ENCODE assay signal across 8 cellular contexts in genomic region chr1:153223040-153223891, GRCh38. TPM values are rescaled to one million over a fixed set of nuclear protein-coding genes. Genes with fewer than 3 reads are reported as not detected.
DNase-seq lines count a peak whose midpoint lies in the region; ATAC-seq and TF ChIP-seq lines count a peak whose summit lies in the region.
"Not testable (repeated sequence)": the region's sequence is repeated elsewhere in the genome, so short reads cannot be mapped to it uniquely, and the experiment has no call there.

No MANE protein-coding gene starts in this region.

- POLR2A ChIA-PET in T-cell (lab: Charles Lee) = not testable (repeated sequence)

- H3K27ac Mint-ChIP-seq in T-cell = not testable (repeated sequence)

- intact Hi-C loops in upper lobe of right lung (cut with DNase I) = not testable (repeated sequence)

- not testable (repeated sequence) for H3K4me2 ChIP-seq in trophoblast cell (ENCODE audit: low read length)

- H4K12ac ChIP-seq in trophoblast cell (ENCODE audit: low read depth, low read length) = not testable (repeated sequence)

- H3K9me3 Mint-ChIP-seq in T-cell = not testable (repeated sequence)

- not testable (repeated sequence) for H4K91ac ChIP-seq in trophoblast cell (ENCODE audit: low read depth, low read length)

- H3K4me3 Mint-ChIP-seq in T-cell = not testable (repeated sequence)

- not testable (repeated sequence) for H3K4me3 ChIP-seq in GM06990 (replicated peaks; ENCODE audit: low read depth, low read length); cardiac muscle cell; trophoblast cell (ENCODE audit: low read depth, low read length); upper lobe of right lung

- ATAC-seq in HG02798 (IDR thresholded peaks at IDR 0.05; ENCODE audit: poor library complexity, unreplicated experiment) = peak; percentile 86
- ATAC-seq in T-cell (replicated peaks in 1 of 4) = peak in 3 of 4 experiments; percentile 38 to 50 (median 48)
- ATAC-seq in upper lobe of right lung = peak; percentile 92

- WGBS in trophoblast cell (ENCODE audit: extremely low coverage, insufficient coverage, insufficient read length) = no CpG with 5 or more reads among the region's 16 CpGs

- not testable (repeated sequence) for H3K79me1 ChIP-seq in trophoblast cell (ENCODE audit: low read length)

- H3K4me1 Mint-ChIP-seq in T-cell = not testable (repeated sequence)

- H2BK5ac ChIP-seq in trophoblast cell (ENCODE audit: low read depth, low read length, poor library complexity) = not testable (repeated sequence)

- not testable (repeated sequence) for H3K27me3 ChIP-seq in GM06990 (replicated peaks; ENCODE audit: control insufficient read depth, insufficient read depth, low read length); cardiac muscle cell; trophoblast cell (ENCODE audit: insufficient read depth, low read length); upper lobe of right lung

- H2BK120ac ChIP-seq in trophoblast cell (ENCODE audit: insufficient read depth, low read length, poor library complexity) = not testable (repeated sequence)

- H2AK5ac ChIP-seq in trophoblast cell (ENCODE audit: low read length) = not testable (repeated sequence)

- H2AFZ ChIP-seq in trophoblast cell (ENCODE audit: insufficient read depth, low read length, poor library complexity) = not testable (repeated sequence)

- H4K8ac ChIP-seq in trophoblast cell (ENCODE audit: low read depth, low read length) = not testable (repeated sequence)

- not testable (repeated sequence) for H3K27ac ChIP-seq in cardiac muscle cell; trophoblast cell (ENCODE audit: low read depth, low read length); upper lobe of right lung

- TF ChIP-seq CTCF in GM06990 (IDR thresholded peaks at IDR 0.05; ENCODE audit: insufficient read depth, low read length, poor library complexity, severe bottlenecking) = peak; percentile 63
- peak; percentile 74 for TF ChIP-seq CTCF in cardiac muscle cell (IDR thresholded peaks at IDR 0.05; ENCODE audit: low read depth, low read length)
- TF ChIP-seq CTCF in upper lobe of right lung (IDR thresholded peaks at IDR 0.05) = peak; percentile 71

- not testable (repeated sequence) for H2BK12ac ChIP-seq in trophoblast cell (ENCODE audit: low read length)

- H3K4ac ChIP-seq in trophoblast cell (ENCODE audit: low read depth, low read length) = not testable (repeated sequence)

- not testable (repeated sequence) for H3K9ac ChIP-seq in trophoblast cell (ENCODE audit: low read length)

- not testable (repeated sequence) for H3K79me2 ChIP-seq in trophoblast cell (ENCODE audit: control insufficient read depth, insufficient read depth, low read length, poor library complexity)

- not testable (repeated sequence) for H3K36me3 Mint-ChIP-seq in T-cell

- not testable (repeated sequence) for H3K4me1 ChIP-seq in cardiac muscle cell (ENCODE audit: low read depth); trophoblast cell (ENCODE audit: control insufficient read depth in 1 of 2, insufficient read depth in 2 of 2, low read length in 2 of 2); upper lobe of right lung

- CTCF ChIA-PET in T-cell (lab: Charles Lee) = not testable (repeated sequence)

- not testable (repeated sequence) for H3K36me3 ChIP-seq in GM06990 (ENCODE audit: control insufficient read depth, insufficient read depth, low read length); cardiac muscle cell; trophoblast cell (ENCODE audit: control insufficient read depth in 1 of 2, insufficient read depth in 2 of 2, low read length in 2 of 2); upper lobe of right lung

- H3K18ac ChIP-seq in trophoblast cell (ENCODE audit: low read length) = not testable (repeated sequence)

- DNase-seq in GM06990 (ENCODE audit: extremely low read depth, insufficient read length) = not testable (repeated sequence)
- DNase-seq in NCI-H187 (lab: John Stamatoyannopoulos, UW) (peak; percentile 65 to 79), T-cell (peak in 29 of 34 experiments; percentile 10 to 47 (median 30)), cardiac muscle cell (ENCODE audit: low read depth in 1 of 2, low spot score in 1 of 2) (peak; percentile 65 to 75), trophoblast cell (peak; percentile 50 to 73), upper lobe of right lung (peak; percentile 82)
- DNase-seq in activated naive CD8-positive, alpha-beta T cell treated with anti-CD3 and anti-CD28 coated beads, Interleukin-2, amount 50 U/mL, for 16 hours (ENCODE audit: low read depth, low spot score) = peak; percentile 7

- not testable (repeated sequence) for H3K9me3 ChIP-seq in cardiac muscle cell (ENCODE audit: low read depth); trophoblast cell (ENCODE audit: insufficient read depth, low read depth, low read length); upper lobe of right lung

- peaks cover 17 to 26% of the 10 kb centered on the region in 2 donors for H3K27me3 Mint-ChIP-seq in T-cell

- H3K23ac ChIP-seq in trophoblast cell (ENCODE audit: low read length) = not testable (repeated sequence)

- H3K14ac ChIP-seq in trophoblast cell (ENCODE audit: low read length) = not testable (repeated sequence)

RNA-seq across cellular contexts. Expression of gene PRR9, which starts 5.9 kb away (rescaled TPM):
- not detected for total RNA-seq in T-cell
- not detected in 2 replicates for total RNA-seq in cardiac muscle cell
- polyA plus RNA-seq in cardiac muscle cell = not detected in 2 replicates
- polyA plus RNA-seq in trophoblast cell (2013) = 738 and 794 TPM in 2 replicates
- not detected for total RNA-seq in upper lobe of right lung

RNA-seq across cellular contexts. Expression of gene LELP1, which starts 20.0 kb away (rescaled TPM):
- total RNA-seq in T-cell (not detected), cardiac muscle cell (not detected in 2 replicates), upper lobe of right lung (not detected)
- polyA plus RNA-seq in cardiac muscle cell = not detected in 2 replicates
- not detected in 2 replicates for polyA plus RNA-seq in trophoblast cell (2013)

RNA-seq across cellular contexts. Expression of gene LORICRIN, which starts 36.2 kb away (rescaled TPM):
- under 1 TPM in 1 of 5 donors, not detected in 4; 0.20 TPM for total RNA-seq in T-cell
- total RNA-seq in cardiac muscle cell = not detected in 2 replicates
- 0.19 TPM in 1 of 2 replicates, not detected in the other for polyA plus RNA-seq in cardiac muscle cell
- polyA plus RNA-seq in trophoblast cell (2013) = 0.03 TPM in 1 of 2 replicates, not detected in the other
- total RNA-seq in upper lobe of right lung = not detected
